ENCODE assay signal across 1 cellular context in genomic region chr7:2104107-2104710, GRCh38.
TF ChIP-seq lines count a peak whose summit lies in the region.

No MANE protein-coding gene starts in this region.

TF ChIP-seq in K562, 482 proteins besides CTCF, POLR2A, EP300 and RAD21 (continued from another document):
- TF ChIP-seq, protein P1, sequence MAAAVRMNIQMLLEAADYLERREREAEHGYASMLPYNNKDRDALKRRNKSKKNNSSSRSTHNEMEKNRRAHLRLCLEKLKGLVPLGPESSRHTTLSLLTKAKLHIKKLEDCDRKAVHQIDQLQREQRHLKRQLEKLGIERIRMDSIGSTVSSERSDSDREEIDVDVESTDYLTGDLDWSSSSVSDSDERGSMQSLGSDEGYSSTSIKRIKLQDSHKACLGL (CRISPR knock-in tag; IDR thresholded peaks at IDR 0.05; ENCODE audit: borderline replicate concordance, poor library complexity, severe bottlenecking), result no peak
- no peak for TF ChIP-seq HOXB6 (CRISPR knock-in tag; IDR thresholded peaks at IDR 0.05; ENCODE audit: borderline replicate concordance)
- no peak for TF ChIP-seq ZNF140 (CRISPR knock-in tag; IDR thresholded peaks at IDR 0.05)
- TF ChIP-seq HDAC2 (IDR thresholded peaks at IDR 0.05), result 0 out of 2 replicates have a peak, but pooled peaks have one; percentile 43
- no peak for TF ChIP-seq MTA2 (IDR thresholded peaks at IDR 0.05; ENCODE audit: low read depth)
- TF ChIP-seq ZNF277 (CRISPR knock-in tag; IDR thresholded peaks at IDR 0.05; ENCODE audit: borderline replicate concordance), result no peak
- TF ChIP-seq, protein P2, sequence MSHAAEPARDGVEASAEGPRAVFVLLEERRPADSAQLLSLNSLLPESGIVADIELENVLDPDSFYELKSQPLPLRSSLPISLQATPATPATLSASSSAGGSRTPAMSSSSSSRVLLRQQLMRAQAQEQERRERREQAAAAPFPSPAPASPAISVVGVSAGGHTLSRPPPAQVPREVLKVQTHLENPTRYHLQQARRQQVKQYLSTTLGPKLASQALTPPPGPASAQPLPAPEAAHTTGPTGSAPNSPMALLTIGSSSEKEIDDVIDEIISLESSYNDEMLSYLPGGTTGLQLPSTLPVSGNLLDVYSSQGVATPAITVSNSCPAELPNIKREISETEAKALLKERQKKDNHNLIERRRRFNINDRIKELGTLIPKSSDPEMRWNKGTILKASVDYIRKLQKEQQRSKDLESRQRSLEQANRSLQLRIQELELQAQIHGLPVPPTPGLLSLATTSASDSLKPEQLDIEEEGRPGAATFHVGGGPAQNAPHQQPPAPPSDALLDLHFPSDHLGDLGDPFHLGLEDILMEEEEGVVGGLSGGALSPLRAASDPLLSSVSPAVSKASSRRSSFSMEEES (CRISPR knock-in tag; IDR thresholded peaks at IDR 0.05), result no peak
- TF ChIP-seq, protein P3, sequence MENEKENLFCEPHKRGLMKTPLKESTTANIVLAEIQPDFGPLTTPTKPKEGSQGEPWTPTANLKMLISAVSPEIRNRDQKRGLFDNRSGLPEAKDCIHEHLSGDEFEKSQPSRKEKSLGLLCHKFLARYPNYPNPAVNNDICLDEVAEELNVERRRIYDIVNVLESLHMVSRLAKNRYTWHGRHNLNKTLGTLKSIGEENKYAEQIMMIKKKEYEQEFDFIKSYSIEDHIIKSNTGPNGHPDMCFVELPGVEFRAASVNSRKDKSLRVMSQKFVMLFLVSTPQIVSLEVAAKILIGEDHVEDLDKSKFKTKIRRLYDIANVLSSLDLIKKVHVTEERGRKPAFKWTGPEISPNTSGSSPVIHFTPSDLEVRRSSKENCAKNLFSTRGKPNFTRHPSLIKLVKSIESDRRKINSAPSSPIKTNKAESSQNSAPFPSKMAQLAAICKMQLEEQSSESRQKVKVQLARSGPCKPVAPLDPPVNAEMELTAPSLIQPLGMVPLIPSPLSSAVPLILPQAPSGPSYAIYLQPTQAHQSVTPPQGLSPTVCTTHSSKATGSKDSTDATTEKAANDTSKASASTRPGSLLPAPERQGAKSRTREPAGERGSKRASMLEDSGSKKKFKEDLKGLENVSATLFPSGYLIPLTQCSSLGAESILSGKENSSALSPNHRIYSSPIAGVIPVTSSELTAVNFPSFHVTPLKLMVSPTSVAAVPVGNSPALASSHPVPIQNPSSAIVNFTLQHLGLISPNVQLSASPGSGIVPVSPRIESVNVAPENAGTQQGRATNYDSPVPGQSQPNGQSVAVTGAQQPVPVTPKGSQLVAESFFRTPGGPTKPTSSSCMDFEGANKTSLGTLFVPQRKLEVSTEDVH (IDR thresholded peaks at IDR 0.05; ENCODE audit: low read depth, partially characterized antibody), result no peak
- TF ChIP-seq FUS (optimal IDR thresholded peaks at IDR 0.05; ENCODE audit: low read depth, low read length), result no peak
- no peak for TF ChIP-seq ZBED1 (IDR thresholded peaks at IDR 0.05)
- TF ChIP-seq TSC22D4 (tag; IDR thresholded peaks at IDR 0.05), result no peak
- peak; percentile 83 for TF ChIP-seq RB1 (IDR thresholded peaks at IDR 0.05; ENCODE audit: low read depth)
- no peak for TF ChIP-seq ZZZ3 (IDR thresholded peaks at IDR 0.05)
- TF ChIP-seq, protein P4, sequence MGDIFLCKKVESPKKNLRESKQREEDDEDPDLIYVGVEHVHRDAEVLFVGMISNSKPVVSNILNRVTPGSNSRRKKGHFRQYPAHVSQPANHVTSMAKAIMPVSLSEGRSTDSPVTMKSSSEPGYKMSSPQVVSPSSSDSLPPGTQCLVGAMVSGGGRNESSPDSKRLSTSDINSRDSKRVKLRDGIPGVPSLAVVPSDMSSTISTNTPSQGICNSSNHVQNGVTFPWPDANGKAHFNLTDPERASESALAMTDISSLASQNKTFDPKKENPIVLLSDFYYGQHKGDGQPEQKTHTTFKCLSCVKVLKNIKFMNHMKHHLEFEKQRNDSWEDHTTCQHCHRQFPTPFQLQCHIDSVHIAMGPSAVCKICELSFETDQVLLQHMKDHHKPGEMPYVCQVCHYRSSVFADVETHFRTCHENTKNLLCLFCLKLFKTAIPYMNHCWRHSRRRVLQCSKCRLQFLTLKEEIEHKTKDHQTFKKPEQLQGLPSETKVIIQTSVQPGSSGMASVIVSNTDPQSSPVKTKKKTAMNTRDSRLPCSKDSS (IDR thresholded peaks at IDR 0.05; ENCODE audit: low read depth, partially characterized antibody), result no peak
- TF ChIP-seq ZNF263 (CRISPR knock-in tag; IDR thresholded peaks at IDR 0.05; ENCODE audit: borderline replicate concordance), result no peak; the same call in 1 of the 2 replicates
- TF ChIP-seq NCOR1 (IDR thresholded peaks at IDR 0.05), result no peak; the same call in 1 of the 2 replicates
- TF ChIP-seq DMBX1 (CRISPR knock-in tag; IDR thresholded peaks at IDR 0.05; ENCODE audit: borderline replicate concordance), result peak; percentile 83; the same call in 1 of the 2 replicates
- TF ChIP-seq U2AF2 (optimal IDR thresholded peaks at IDR 0.05; ENCODE audit: low read depth, low read length), result no peak
- no peak for TF ChIP-seq ZNF324 (CRISPR knock-in tag; IDR thresholded peaks at IDR 0.05)
- TF ChIP-seq ELF2 (CRISPR knock-in tag; IDR thresholded peaks at IDR 0.05), result no peak
- no peak for TF ChIP-seq SAP30 (IDR thresholded peaks at IDR 0.05; ENCODE audit: borderline replicate concordance, insufficient read depth, low read depth, low read length, poor library complexity, severe bottlenecking)
- TF ChIP-seq ZNF311 (CRISPR knock-in tag; IDR thresholded peaks at IDR 0.05), result 0 out of 2 replicates have a peak, but pooled peaks have one; percentile 51
- TF ChIP-seq, protein P5, sequence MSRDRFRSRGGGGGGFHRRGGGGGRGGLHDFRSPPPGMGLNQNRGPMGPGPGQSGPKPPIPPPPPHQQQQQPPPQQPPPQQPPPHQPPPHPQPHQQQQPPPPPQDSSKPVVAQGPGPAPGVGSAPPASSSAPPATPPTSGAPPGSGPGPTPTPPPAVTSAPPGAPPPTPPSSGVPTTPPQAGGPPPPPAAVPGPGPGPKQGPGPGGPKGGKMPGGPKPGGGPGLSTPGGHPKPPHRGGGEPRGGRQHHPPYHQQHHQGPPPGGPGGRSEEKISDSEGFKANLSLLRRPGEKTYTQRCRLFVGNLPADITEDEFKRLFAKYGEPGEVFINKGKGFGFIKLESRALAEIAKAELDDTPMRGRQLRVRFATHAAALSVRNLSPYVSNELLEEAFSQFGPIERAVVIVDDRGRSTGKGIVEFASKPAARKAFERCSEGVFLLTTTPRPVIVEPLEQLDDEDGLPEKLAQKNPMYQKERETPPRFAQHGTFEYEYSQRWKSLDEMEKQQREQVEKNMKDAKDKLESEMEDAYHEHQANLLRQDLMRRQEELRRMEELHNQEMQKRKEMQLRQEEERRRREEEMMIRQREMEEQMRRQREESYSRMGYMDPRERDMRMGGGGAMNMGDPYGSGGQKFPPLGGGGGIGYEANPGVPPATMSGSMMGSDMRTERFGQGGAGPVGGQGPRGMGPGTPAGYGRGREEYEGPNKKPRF (IDR thresholded peaks at IDR 0.05; ENCODE audit: low read depth, low read length), result no peak
- TF ChIP-seq ZNF830 (CRISPR knock-in tag; IDR thresholded peaks at IDR 0.05), result 0 out of 2 replicates have a peak, but pooled peaks have one; percentile 51
- TF ChIP-seq POLR2B (IDR thresholded peaks at IDR 0.05; ENCODE audit: low read depth, partially characterized antibody), result peak; percentile 57
- 0 out of 2 replicates have a peak, but pooled peaks have one; percentile 50 for TF ChIP-seq ZKSCAN1 (IDR thresholded peaks at IDR 0.05; ENCODE audit: low read depth, low read length)
- TF ChIP-seq, protein P6, sequence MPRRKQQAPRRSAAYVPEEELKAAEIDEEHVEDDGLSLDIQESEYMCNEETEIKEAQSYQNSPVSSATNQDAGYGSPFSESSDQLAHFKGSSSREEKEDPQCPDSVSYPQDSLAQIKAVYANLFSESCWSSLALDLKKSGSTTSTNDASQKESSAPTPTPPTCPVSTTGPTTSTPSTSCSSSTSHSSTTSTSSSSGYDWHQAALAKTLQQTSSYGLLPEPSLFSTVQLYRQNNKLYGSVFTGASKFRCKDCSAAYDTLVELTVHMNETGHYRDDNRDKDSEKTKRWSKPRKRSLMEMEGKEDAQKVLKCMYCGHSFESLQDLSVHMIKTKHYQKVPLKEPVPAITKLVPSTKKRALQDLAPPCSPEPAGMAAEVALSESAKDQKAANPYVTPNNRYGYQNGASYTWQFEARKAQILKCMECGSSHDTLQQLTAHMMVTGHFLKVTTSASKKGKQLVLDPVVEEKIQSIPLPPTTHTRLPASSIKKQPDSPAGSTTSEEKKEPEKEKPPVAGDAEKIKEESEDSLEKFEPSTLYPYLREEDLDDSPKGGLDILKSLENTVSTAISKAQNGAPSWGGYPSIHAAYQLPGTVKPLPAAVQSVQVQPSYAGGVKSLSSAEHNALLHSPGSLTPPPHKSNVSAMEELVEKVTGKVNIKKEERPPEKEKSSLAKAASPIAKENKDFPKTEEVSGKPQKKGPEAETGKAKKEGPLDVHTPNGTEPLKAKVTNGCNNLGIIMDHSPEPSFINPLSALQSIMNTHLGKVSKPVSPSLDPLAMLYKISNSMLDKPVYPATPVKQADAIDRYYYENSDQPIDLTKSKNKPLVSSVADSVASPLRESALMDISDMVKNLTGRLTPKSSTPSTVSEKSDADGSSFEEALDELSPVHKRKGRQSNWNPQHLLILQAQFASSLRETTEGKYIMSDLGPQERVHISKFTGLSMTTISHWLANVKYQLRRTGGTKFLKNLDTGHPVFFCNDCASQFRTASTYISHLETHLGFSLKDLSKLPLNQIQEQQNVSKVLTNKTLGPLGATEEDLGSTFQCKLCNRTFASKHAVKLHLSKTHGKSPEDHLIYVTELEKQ (CRISPR knock-in tag; IDR thresholded peaks at IDR 0.05), result no peak
- TF ChIP-seq CHCHD3 (CRISPR knock-in tag; IDR thresholded peaks at IDR 0.05), result no peak
- TF ChIP-seq NR3C1 (CRISPR knock-in tag; IDR thresholded peaks at IDR 0.05), result peak; percentile 75
- TF ChIP-seq MCM5 (IDR thresholded peaks at IDR 0.05; ENCODE audit: low read depth), result no peak
- TF ChIP-seq SIN3B (IDR thresholded peaks at IDR 0.05; ENCODE audit: low read depth), result no peak
- peak; percentile 65; the same call in 1 of the 2 replicates for TF ChIP-seq ZBTB7A (IDR thresholded peaks at IDR 0.05; ENCODE audit: borderline replicate concordance, control insufficient read depth, low read depth, low read length)
- no peak for TF ChIP-seq ZNF408 (CRISPR knock-in tag; IDR thresholded peaks at IDR 0.05; ENCODE audit: low read depth)
- TF ChIP-seq ETS2 (tag; IDR thresholded peaks at IDR 0.05; ENCODE audit: borderline replicate concordance, poor library complexity, severe bottlenecking), result no peak
- no peak for TF ChIP-seq PHB2 (IDR thresholded peaks at IDR 0.05; ENCODE audit: low read depth)
- no peak for TF ChIP-seq KAT8 (IDR thresholded peaks at IDR 0.05; ENCODE audit: low read depth)
- TF ChIP-seq NRF1 (conservative IDR thresholded peaks at IDR 0.05 in 1 of 2, IDR thresholded peaks at IDR 0.05 in 1 of 2), result peak; percentile 84 to 88
- TF ChIP-seq CHD1 (IDR thresholded peaks at IDR 0.05; ENCODE audit: low read length), result no peak
- no peak for TF ChIP-seq ZNF75A (CRISPR knock-in tag; IDR thresholded peaks at IDR 0.05)
- no peak for TF ChIP-seq ZNF444 (CRISPR knock-in tag; IDR thresholded peaks at IDR 0.05)
- TF ChIP-seq, protein P7, sequence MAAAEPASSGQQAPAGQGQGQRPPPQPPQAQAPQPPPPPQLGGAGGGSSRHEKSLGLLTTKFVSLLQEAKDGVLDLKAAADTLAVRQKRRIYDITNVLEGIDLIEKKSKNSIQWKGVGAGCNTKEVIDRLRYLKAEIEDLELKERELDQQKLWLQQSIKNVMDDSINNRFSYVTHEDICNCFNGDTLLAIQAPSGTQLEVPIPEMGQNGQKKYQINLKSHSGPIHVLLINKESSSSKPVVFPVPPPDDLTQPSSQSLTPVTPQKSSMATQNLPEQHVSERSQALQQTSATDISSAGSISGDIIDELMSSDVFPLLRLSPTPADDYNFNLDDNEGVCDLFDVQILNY (CRISPR knock-in tag; IDR thresholded peaks at IDR 0.05), result no peak
- TF ChIP-seq TCF3 (CRISPR knock-in tag; IDR thresholded peaks at IDR 0.05), result peak; percentile 66
- no peak for TF ChIP-seq RBM17 (IDR thresholded peaks at IDR 0.05; ENCODE audit: borderline replicate concordance, low read depth, low read length)
TF ChIP-seq in K562: peak in this region for 165.
